31 cellular contexts compared by ENCODE assay signal in the genomic region with DNA sequence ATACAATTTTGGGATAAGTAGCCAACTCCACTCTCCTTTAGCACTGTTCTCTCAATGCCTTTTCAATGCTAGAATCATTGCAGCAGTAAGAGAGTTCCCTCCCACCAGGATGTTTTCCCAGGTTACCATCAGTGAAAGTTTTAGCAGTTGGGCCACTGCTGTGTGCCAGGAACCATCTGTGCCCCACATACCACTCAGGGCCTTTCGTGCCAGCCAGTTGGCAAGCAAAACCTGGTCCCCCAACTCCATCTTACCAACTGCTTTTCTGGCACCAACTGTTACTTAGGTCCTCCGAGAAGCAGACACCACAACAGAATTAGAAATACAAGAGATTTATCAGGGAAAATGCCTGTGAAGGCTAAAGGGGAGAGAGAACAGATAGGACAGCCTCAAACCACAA.
"Had no signal": no experiment of that assay in that cellular context is flagged by ENCODE, and none has a peak within 500 bp of the region (broad histone marks: within the 10 kb centered on the region; RNA-seq: fewer than 3 reads in every experiment).

No MANE protein-coding gene starts in this region.

- H3K36me3 Mint-ChIP-seq: activated naive CD8-positive, alpha-beta T cell treated with anti-CD3 and anti-CD28 coated beads for 36 hours had no signal

- H3K27ac ChIP-seq: cardiac muscle cell, VCaP had no signal

- H3K27me3 Mint-ChIP-seq: activated B cell treated with CpG ODN at 0.5 μM for 24 hours; activated CD4-positive, alpha-beta memory T cell treated with anti-CD3 and anti-CD28 coated beads, Interleukin-2, amount 10 ng/mL, durations not matched to agents 7 days and 5 days; activated T-helper 17 cell treated with anti-CD3 and anti-CD28 coated beads, Interleukin-2, amount 50 U/mL, for 72 hours; central memory CD8-positive, alpha-beta T cell had no signal

- H3K27ac Mint-ChIP-seq: activated B cell treated with CpG ODN at 0.5 μM for 24 hours; activated CD4-positive, alpha-beta memory T cell treated with anti-CD3 and anti-CD28 coated beads, Interleukin-2, amount 10 ng/mL, durations not matched to agents 7 days and 5 days; activated naive CD8-positive, alpha-beta T cell treated with anti-CD3 and anti-CD28 coated beads for 36 hours; activated T-cell treated with anti-CD3 and anti-CD28 coated beads, Interleukin-2, amount 50 U/mL, for 72 hours; activated T-helper 17 cell treated with anti-CD3 and anti-CD28 coated beads, Interleukin-2, amount 50 U/mL, for 72 hours had no signal

- DNase-seq: activated B cell treated with CpG ODN at 0.5 μM for 24 hours; activated CD4-positive, alpha-beta memory T cell treated with anti-CD3 and anti-CD28 coated beads, Interleukin-2, amount 10 ng/mL, durations not matched to agents 7 days and 5 days; activated CD4-positive, alpha-beta T cell treated with anti-CD3 and anti-CD28 coated beads for 1 hour; activated CD4-positive, alpha-beta T cell treated with anti-CD3 and anti-CD28 coated beads for 48 hours; activated effector memory CD4-positive, alpha-beta T cell treated with anti-CD3 and anti-CD28 coated beads, Interleukin-2, amount 50 U/mL, for 16 hours; activated naive CD4-positive, alpha-beta T cell; activated naive CD4-positive, alpha-beta T cell treated with anti-CD3 and anti-CD28 coated beads, Interleukin-2, amount 50 U/mL, for 16 hours; activated naive CD8-positive, alpha-beta T cell treated with anti-CD3 and anti-CD28 coated beads for 36 hours; activated T-cell treated with anti-CD3 and anti-CD28 coated beads, Interleukin-2, amount 50 U/mL, for 1 hour; activated T-cell treated with anti-CD3 and anti-CD28 coated beads, Interleukin-2, amount 50 U/mL, for 72 hours; amniotic stem cell; aorta; Karpas-422; KBM-7; NCI-H1105; NCI-H1417 treated with DMSO at 0.1 percent for 48 hours; NCI-H2029; NCI-H345; NCI-H510A; NCI-H526; NCI-H748 treated with DMSO at 0.1 percent for 48 hours; NK-92 treated with Interleukin-12 subunit alpha and Interleukin-12 subunit beta, amount 100 ng/mL, for 24 hours; Right ventricle myocardium superior; SW 1271; T-helper 1 cell; T-helper 2 cell; T-helper 9 cell had no signal

- H3K9me3 Mint-ChIP-seq: activated B cell treated with CpG ODN at 0.5 μM for 24 hours had no signal

- H3K27me3 ChIP-seq: cardiac muscle cell had no signal

- H3K4me3 ChIP-seq: cardiac muscle cell had no signal

- H3K4me1 Mint-ChIP-seq: activated B cell treated with CpG ODN at 0.5 μM for 24 hours; activated CD4-positive, alpha-beta memory T cell treated with anti-CD3 and anti-CD28 coated beads, Interleukin-2, amount 10 ng/mL, durations not matched to agents 7 days and 5 days; activated naive CD8-positive, alpha-beta T cell treated with anti-CD3 and anti-CD28 coated beads for 36 hours; activated T-helper 17 cell treated with anti-CD3 and anti-CD28 coated beads, Interleukin-2, amount 50 U/mL, for 72 hours; central memory CD8-positive, alpha-beta T cell had no signal

- H3K4me3 Mint-ChIP-seq: activated B cell treated with CpG ODN at 0.5 μM for 24 hours; activated CD4-positive, alpha-beta memory T cell treated with anti-CD3 and anti-CD28 coated beads, Interleukin-2, amount 10 ng/mL, durations not matched to agents 7 days and 5 days; activated naive CD8-positive, alpha-beta T cell treated with anti-CD3 and anti-CD28 coated beads for 36 hours; activated T-cell treated with anti-CD3 and anti-CD28 coated beads, Interleukin-2, amount 50 U/mL, for 72 hours; activated T-helper 17 cell treated with anti-CD3 and anti-CD28 coated beads, Interleukin-2, amount 50 U/mL, for 72 hours; central memory CD8-positive, alpha-beta T cell had no signal
